Comparison of ENCODE assay signal across 31 cellular contexts in genomic region chr18:6031442-6031841, GRCh38.
"Had no signal": no experiment of that assay in that cellular context is flagged by ENCODE, and none has a peak within 500 bp of the region (broad histone marks: within the 10 kb centered on the region; RNA-seq: fewer than 3 reads in every experiment).

No MANE protein-coding gene starts in this region.

- H3K27ac ChIP-seq: pancreas, prostate gland, suprapubic skin, tibial nerve, VCaP had no signal

- H3K36me3 ChIP-seq: pancreas, prostate gland, suprapubic skin, tibial nerve had no signal

- FAIRE-seq: endothelial cell of umbilical vein, keratinocyte, pancreas, TTC549 had no signal

- H3K4me2 ChIP-seq: smooth muscle cell had no signal

- ATAC-seq: effector memory CD8-positive, alpha-beta T cell; naive thymus-derived CD4-positive, alpha-beta T cell; pancreas had no signal

- H3K27me3 ChIP-seq: pancreas, suprapubic skin, tibial nerve had no signal

- DNase-seq: activated CD4-positive, alpha-beta T cell treated with anti-CD3 and anti-CD28 coated beads for 4 hours; activated CD4-positive, alpha-beta T cell treated with anti-CD3 and anti-CD28 coated beads, Interleukin-2, amount 50 U/mL, for 48 hours; activated CD8-positive, alpha-beta memory T cell treated with anti-CD3 and anti-CD28 coated beads for 24 hours; activated effector memory CD4-positive, alpha-beta T cell treated with anti-CD3 and anti-CD28 coated beads, Interleukin-2, amount 50 U/mL, for 16 hours; activated naive CD4-positive, alpha-beta T cell treated with anti-CD3 and anti-CD28 coated beads for 36 hours; activated naive CD8-positive, alpha-beta T cell treated with anti-CD3 and anti-CD28 coated beads for 36 hours; amniotic stem cell; caudate nucleus; cortex of kidney; effector memory CD8-positive, alpha-beta T cell; foreskin fibroblast; head of caudate nucleus; hippocampal formation; left cardiac atrium; midbrain; naive thymus-derived CD4-positive, alpha-beta T cell; nucleus accumbens; pancreas; retina; stimulated activated CD4-positive, alpha-beta T cell treated with anti-CD3 and anti-CD28 coated beads, Interleukin-15, amount 100 ng/mL, for 24 hours; stimulated activated CD4-positive, alpha-beta T cell treated with anti-CD3 and anti-CD28 coated beads, Interleukin-2, amount 100 ng/mL, for 24 hours; stimulated activated naive CD4-positive, alpha-beta T cell; T-helper 9 cell had no signal

- H3K4me3 ChIP-seq: pancreas, prostate gland, smooth muscle cell had no signal

- H3K9me3 ChIP-seq: pancreas, prostate gland, suprapubic skin had no signal

- H3K4me1 ChIP-seq: pancreas, prostate gland, suprapubic skin had no signal
